In the genomic region with DNA sequence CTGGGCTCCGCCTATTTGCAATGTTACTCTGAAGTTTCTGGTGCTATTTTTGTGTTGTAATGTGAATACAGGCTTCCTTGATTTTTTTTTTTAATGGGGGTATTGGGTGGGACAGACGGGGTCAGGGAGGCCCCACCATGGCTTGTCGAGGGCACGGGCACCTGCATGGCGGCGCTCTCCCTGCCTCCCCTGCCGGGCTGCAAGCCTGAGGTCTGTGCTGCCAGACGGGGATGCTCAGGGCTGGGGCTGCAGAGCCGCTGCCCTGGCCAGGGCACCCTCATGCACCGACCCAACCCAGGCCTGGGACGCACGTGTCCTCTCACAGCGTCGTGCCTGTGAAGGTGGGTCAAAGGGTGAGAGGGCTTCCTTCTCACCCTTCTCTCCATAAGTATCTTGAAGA, we compare ENCODE assay signal across 17 cellular contexts. TPM values are rescaled to one million over a fixed set of nuclear protein-coding genes. Genes with fewer than 3 reads are reported as not detected.
A peak's percentile ranks its signal among the peaks of the same experiment; 100 is the strongest.
DNase-seq lines count a peak whose midpoint lies in the region; ATAC-seq and TF ChIP-seq lines count a peak whose summit lies in the region.
"Had no signal": no experiment of that assay in that cellular context is flagged by ENCODE, and none has a peak within 500 bp of the region (broad histone marks: within the 10 kb centered on the region; RNA-seq: fewer than 3 reads in every experiment).

No MANE protein-coding gene starts in this region.

- H3K14ac ChIP-seq in IMR-90 (replicated peaks; ENCODE audit: low read depth, low read length): no peak overlapping the region
- H3K14ac ChIP-seq in neuronal stem cell (ENCODE audit: low read length): no peak overlapping the region

- no peak overlapping the region for H3K27ac ChIP-seq in mammary epithelial cell (ENCODE audit: insufficient read depth, low read depth, low read length)
- no peak overlapping the region for H3K27ac ChIP-seq in IMR-90 (ENCODE audit: insufficient read depth, low read length)
- no peak overlapping the region for H3K27ac ChIP-seq in neuronal stem cell (replicated peaks; ENCODE audit: low read length)
- H3K27ac ChIP-seq: 22Rv1; BLaER1 treated with 17β-estradiol and CSF1 and Interleukin-3, amounts not matched to agents 10 nM and 100 nM; C4-2B had no signal

- WGBS in mammary epithelial cell (ENCODE audit: low coverage, missing lambda C conversion rate): 92% methylated on average over 13 of the region's 14 CpGs
- 0% methylated on average over 1 of the region's 14 CpGs; no CpG with 5 or more reads in 1 of the 2 experiments for WGBS in IMR-90 (ENCODE audit: extremely low coverage in 2 of 2, insufficient read length in 1 of 2), 2 experiments
- WGBS in neuronal stem cell (ENCODE audit: extremely low coverage in 2 of 2, insufficient read length in 2 of 2, insufficient replicate concordance in 1 of 2), 2 donors: no CpG with 5 or more reads among the region's 14 CpGs

- no peak for TF ChIP-seq POLR2A in IMR-90 (IDR thresholded peaks at IDR 0.05; ENCODE audit: low read depth, low read length)

- H3K4me3 ChIP-seq in mammary epithelial cell (replicated peaks in 1 of 3; ENCODE audit: insufficient read depth in 1 of 3, low read depth in 2 of 3, low read length in 3 of 3) (no peak overlapping the region), IMR-90 (ENCODE audit: insufficient read depth, low read depth, low read length) (no peak overlapping the region), neuronal stem cell (ENCODE audit: low read length in 2 of 2) (no peak overlapping the region)
- H3K4me3 ChIP-seq: A549; BLaER1 treated with 17β-estradiol and CSF1 and Interleukin-3, amounts not matched to agents 10 nM and 100 nM had no signal

- H3K79me2 ChIP-seq in mammary epithelial cell (ENCODE audit: insufficient read depth, low read length): no peaks in the 10 kb centered on the region

- H4K20me1 ChIP-seq in mammary epithelial cell (ENCODE audit: insufficient read depth, low read length): peaks cover 8% of the 10 kb centered on the region
- H4K20me1 ChIP-seq in IMR-90 (ENCODE audit: insufficient read depth, low read length): peaks cover 61% of the 10 kb centered on the region

- H2AFZ ChIP-seq in mammary epithelial cell (ENCODE audit: low read depth, low read length) (no peak overlapping the region), IMR-90 (replicated peaks; ENCODE audit: low read length, poor library complexity) (no peak overlapping the region), neuronal stem cell (ENCODE audit: low read length) (no peak overlapping the region)

- no peak overlapping the region for H3K4me3 Mint-ChIP-seq in MCF 10A (ENCODE audit: unreplicated experiment)
- H3K4me3 Mint-ChIP-seq: B cell; CD4-positive, alpha-beta T cell; CD8-positive, alpha-beta T cell had no signal

- dilution Hi-C loops in mammary epithelial cell (cut with HindIII; ENCODE audit: low sequenced_read_pairs) (no loop called here), IMR-90 (cut with HindIII; ENCODE audit: low sequenced_read_pairs, unreplicated experiment) (no loop called here)

- H2BK20ac ChIP-seq in IMR-90 (ENCODE audit: low read depth, low read length): no peak overlapping the region

- H3K9ac ChIP-seq in mammary epithelial cell (ENCODE audit: insufficient read depth, low read length) (no peak overlapping the region), IMR-90 (ENCODE audit: low read depth, low read length) (no peak overlapping the region), neuronal stem cell (ENCODE audit: low read depth, low read length, poor library complexity) (no peak overlapping the region)

- H3K4me1 Mint-ChIP-seq in MCF 10A (ENCODE audit: insufficient read depth, unreplicated experiment): no peaks in the 10 kb centered on the region

- H4K8ac ChIP-seq in IMR-90 (ENCODE audit: low read depth in 2 of 2, low read length in 2 of 2) (no peak overlapping the region), neuronal stem cell (ENCODE audit: low read depth, low read length) (no peak overlapping the region)

- BruUV-seq in MCF 10A (replicated peaks; lab: Mats Ljungman, UMichigan) (no TSS peak), mammary epithelial cell (replicated peaks; lab: Mats Ljungman, UMichigan) (no TSS peak), IMR-90 (replicated peaks; lab: Mats Ljungman, UMichigan) (TSS peak; percentile 29)

- H3K79me1 ChIP-seq in IMR-90 (ENCODE audit: low read depth in 1 of 2, low read length in 2 of 2) (peaks cover 4 to 21% of the 10 kb centered on the region in 2 experiments; a peak in 3 of 4 replicates), neuronal stem cell (ENCODE audit: low read depth, low read length) (peaks cover 7% of the 10 kb centered on the region)

- H3K9me3 Mint-ChIP-seq in MCF 10A (ENCODE audit: unreplicated experiment): no peaks in the 10 kb centered on the region
- H3K9me3 Mint-ChIP-seq: CD4-positive, alpha-beta T cell; CD8-positive, alpha-beta T cell had no signal

- H3K4me2 ChIP-seq in mammary epithelial cell (ENCODE audit: insufficient read depth, low read depth, low read length): no peak overlapping the region
- H3K4me2 ChIP-seq in IMR-90 (ENCODE audit: low read depth, low read length): no peak overlapping the region
- H3K4me2 ChIP-seq in neuronal stem cell (ENCODE audit: insufficient read depth, low read length, poor library complexity, severe bottlenecking): no peak overlapping the region
- H3K4me2 ChIP-seq: A549 had no signal

- DNase-seq in MCF 10A (ENCODE audit: unreplicated experiment) (no peak), mammary epithelial cell (no peak), IMR-90 (no peak), neuronal stem cell (ENCODE audit: low spot score) (no peak)
- DNase-seq: AML-193; Caco-2; Calu3; CD4-positive, alpha-beta T cell; CD8-positive, alpha-beta T cell; DMS79 treated with DMSO at 0.1 percent for 48 hours; GF-D8 had no signal

- H2AK5ac ChIP-seq in IMR-90 (ENCODE audit: low read depth, low read length) (peak overlapping the region; percentile 63; the same call in 1 of the 2 replicates), neuronal stem cell (ENCODE audit: low read depth, low read length) (no peak overlapping the region)

- H2BK120ac ChIP-seq in IMR-90 (ENCODE audit: low read depth, low read length): no peak overlapping the region
- H2BK120ac ChIP-seq in neuronal stem cell (ENCODE audit: low read depth, low read length): no peak overlapping the region

- no peak overlapping the region; the same call in 1 of the 2 replicates for H4K5ac ChIP-seq in IMR-90 (ENCODE audit: low read depth, low read length)

- H3K56ac ChIP-seq in IMR-90 (ENCODE audit: extremely low read depth, insufficient read depth, low read length): no peak overlapping the region

- in situ Hi-C loops in mammary epithelial cell (cut with MboI; ENCODE audit: low sequenced_read_pairs in 2 of 2) (loop anchor here in 1 of 2 donors (25.0 kb wide), 1 partner anchor 253 kb away; no protein-coding TSS in a partner anchor), IMR-90 (cut with MboI; ENCODE audit: low sequenced_read_pairs) (no loop called here)

- H2BK12ac ChIP-seq in neuronal stem cell (ENCODE audit: low read length): peak overlapping the region; percentile 90

- no peak overlapping the region for H2AK9ac ChIP-seq in IMR-90 (replicated peaks; ENCODE audit: low read depth, low read length, poor library complexity)

- H3K9me3 ChIP-seq in mammary epithelial cell (replicated peaks; ENCODE audit: insufficient read depth, low read length): no peaks in the 10 kb centered on the region
- no peaks in the 10 kb centered on the region for H3K9me3 ChIP-seq in IMR-90 (ENCODE audit: control insufficient read depth, insufficient read depth, low read length)
- no peaks in the 10 kb centered on the region for H3K9me3 ChIP-seq in neuronal stem cell (replicated peaks in 1 of 2; ENCODE audit: control insufficient read depth in 2 of 2, insufficient read depth in 1 of 2, low read depth in 1 of 2, low read length in 2 of 2)
- H3K9me3 ChIP-seq: A549; BLaER1 treated with 17β-estradiol and CSF1 and Interleukin-3, amounts not matched to agents 10 nM and 100 nM; Caco-2 had no signal

- H4K91ac ChIP-seq in IMR-90 (ENCODE audit: insufficient read depth, low read depth, low read length) (no peak overlapping the region), neuronal stem cell (ENCODE audit: low read depth, low read length, poor library complexity) (no peak overlapping the region)

- peaks cover 11% of the 10 kb centered on the region for H3K27me3 Mint-ChIP-seq in MCF 10A (ENCODE audit: insufficient read depth, unreplicated experiment)
- H3K27me3 Mint-ChIP-seq: B cell; CD4-positive, alpha-beta T cell had no signal

- intact Hi-C loops in MCF 10A (cut with micrococcal nuclease): no loop called here
- intact Hi-C loops in mammary epithelial cell (cut with micrococcal nuclease): loop anchor here (5.0 kb wide), 1 partner anchor 732 kb away; a partner anchor contains a TSS
- intact Hi-C loops in IMR-90 (cut with micrococcal nuclease): no loop called here

- H3K18ac ChIP-seq in IMR-90 (ENCODE audit: low read depth, low read length): no peak overlapping the region
- H3K18ac ChIP-seq in neuronal stem cell (ENCODE audit: low read length): no peak overlapping the region

- TF ChIP-seq RAD21 in IMR-90 (IDR thresholded peaks at IDR 0.05; ENCODE audit: low read length): no peak

- H3K36me3 Mint-ChIP-seq in MCF 10A (ENCODE audit: insufficient read depth, unreplicated experiment): no peaks in the 10 kb centered on the region
- H3K36me3 Mint-ChIP-seq: CD8-positive, alpha-beta T cell had no signal

- no peak for ATAC-seq in IMR-90 (ENCODE audit: low read depth)
- ATAC-seq in HG03139 (IDR thresholded peaks at IDR 0.05; ENCODE audit: unreplicated experiment): no peak
- ATAC-seq: A549; CD8-positive, alpha-beta T cell had no signal

- H2BK5ac ChIP-seq in IMR-90 (ENCODE audit: low read depth, low read length, poor library complexity, severe bottlenecking) (no peak overlapping the region), neuronal stem cell (ENCODE audit: low read length) (no peak overlapping the region)

- no peaks in the 10 kb centered on the region for H3K27me3 ChIP-seq in mammary epithelial cell (ENCODE audit: insufficient read depth, low read length)
- no peaks in the 10 kb centered on the region for H3K27me3 ChIP-seq in IMR-90 (ENCODE audit: control insufficient read depth, insufficient read depth, low read length)
- H3K27me3 ChIP-seq in neuronal stem cell (ENCODE audit: control insufficient read depth in 3 of 3, insufficient read depth in 3 of 3, low read depth in 1 of 3, low read length in 3 of 3): peaks cover 0 to 54% (median 0%) of the 10 kb centered on the region in 3 experiments
- H3K27me3 ChIP-seq: BLaER1 treated with 17β-estradiol and CSF1 and Interleukin-3, amounts not matched to agents 10 nM and 100 nM had no signal

- TF ChIP-seq CTCF in MCF 10A (IDR thresholded peaks at IDR 0.05; ENCODE audit: unreplicated experiment): no peak
- TF ChIP-seq CTCF in mammary epithelial cell (conservative IDR thresholded peaks at IDR 0.05 in 1 of 2, IDR thresholded peaks at IDR 0.05 in 1 of 2; ENCODE audit: extremely low read depth in 1 of 2, insufficient read depth in 1 of 2, low read depth in 1 of 2, low read length in 2 of 2): no peak
- no peak for TF ChIP-seq CTCF in IMR-90 (conservative IDR thresholded peaks at IDR 0.05; ENCODE audit: low read depth, low read length)

- H3K9me1 ChIP-seq in IMR-90 (ENCODE audit: insufficient read depth, low read length): peaks cover 2% of the 10 kb centered on the region; the same call in 1 of the 2 replicates

- H3K4ac ChIP-seq in IMR-90 (ENCODE audit: low read depth, low read length) (no peak overlapping the region), neuronal stem cell (ENCODE audit: low read length) (no peak overlapping the region)

- H3K4me1 ChIP-seq in mammary epithelial cell (ENCODE audit: insufficient read depth, low read length): peaks cover 7% of the 10 kb centered on the region
- peaks cover 6% of the 10 kb centered on the region for H3K4me1 ChIP-seq in IMR-90 (ENCODE audit: control insufficient read depth, insufficient read depth, low read length)
- peaks cover 0 to 7% of the 10 kb centered on the region in 2 donors for H3K4me1 ChIP-seq in neuronal stem cell (ENCODE audit: control insufficient read depth in 2 of 2, insufficient read depth in 1 of 2, low read depth in 1 of 2, low read length in 2 of 2)

- peak overlapping the region; percentile 31 for H3K27ac Mint-ChIP-seq in MCF 10A (ENCODE audit: low read depth, unreplicated experiment)
- H3K27ac Mint-ChIP-seq: B cell; CD4-positive, alpha-beta T cell; CD8-positive, alpha-beta T cell had no signal

- H3K36me3 ChIP-seq in mammary epithelial cell (ENCODE audit: insufficient read depth, low read length) (no peaks in the 10 kb centered on the region), IMR-90 (ENCODE audit: control insufficient read depth, insufficient read depth, low read length) (peaks cover 36% of the 10 kb centered on the region; the same call in 1 of the 2 replicates), neuronal stem cell (replicated peaks in 1 of 2; ENCODE audit: control insufficient read depth in 2 of 2, insufficient read depth in 2 of 2, low read length in 2 of 2) (no peaks in the 10 kb centered on the region)

- CTCF ChIA-PET in MCF 10A (lab: Yijun Ruan, JAX) (interaction anchor here (0.7 to 3.4 kb wide), 2 partner anchors 244 to 661 kb away, joined by 3 to 26 read pairs; no protein-coding TSS in a partner anchor), mammary epithelial cell (lab: Charles Lee; ENCODE audit: low non-redundant PET) (no interaction called here), IMR-90 (lab: Yijun Ruan, JAX) (no interaction called here)

- H3K23ac ChIP-seq in IMR-90 (ENCODE audit: low read depth, low read length) (no peak overlapping the region), neuronal stem cell (ENCODE audit: low read depth, low read length, poor library complexity) (no peak overlapping the region)

- POLR2A ChIA-PET in MCF 10A (lab: Yijun Ruan, JAX) (interaction anchor here (0.7 kb wide), 1 partner anchor 323 kb away, joined by 4 read pairs; no protein-coding TSS in a partner anchor), IMR-90 (lab: Charles Lee; ENCODE audit: unreplicated experiment) (no interaction called here)

- H2BK15ac ChIP-seq in IMR-90 (ENCODE audit: low read depth, low read length) (no peak overlapping the region), neuronal stem cell (ENCODE audit: low read length) (no peak overlapping the region)

RNA-seq across cellular contexts. Expression of a gene that starts 13.0 kb away (rescaled TPM):
- total RNA-seq in MCF 10A (2022): 5.0 and 6.2 TPM in 2 replicates
- 10 to 100 TPM in 1 of 2 donors, 1 to 10 TPM in 1; 2.0 to 14.1 TPM for total RNA-seq in mammary epithelial cell
- 0.90 TPM for polyA plus RNA-seq in mammary epithelial cell
- 0.21 TPM for polyA minus RNA-seq in mammary epithelial cell
- 0.28 and 0.36 TPM in 2 replicates for total RNA-seq in IMR-90 (2012; rRNA removed)
- polyA plus RNA-seq in IMR-90 (2012; rRNA removed): 1.1 and 1.8 TPM in 2 replicates
- polyA plus RNA-seq in IMR-90 (2012; cell fraction: cytosol; rRNA removed): 1.2 and 2.4 TPM in 2 replicates
- polyA plus RNA-seq in IMR-90 (2012; cell fraction: nucleus; rRNA removed; ENCODE audit: low replicate concordance): 4.0 and 9.2 TPM in 2 replicates
- 3.8 TPM for polyA plus RNA-seq in neuronal stem cell (2013, experiment 1 of 2)
- 4.0 TPM for polyA plus RNA-seq in neuronal stem cell (2013, experiment 2 of 2)

RNA-seq across cellular contexts. Expression of a gene that starts 57.4 kb away (rescaled TPM):
- not detected in 2 replicates for total RNA-seq in MCF 10A (2022)
- total RNA-seq in mammary epithelial cell: 1 to 10 TPM in 1 of 2 donors, under 1 TPM in 1; 0.14 to 3.2 TPM
- 0.05 TPM for polyA plus RNA-seq in mammary epithelial cell
- 0.05 TPM for polyA minus RNA-seq in mammary epithelial cell
- total RNA-seq in IMR-90 (2012; rRNA removed): 1.1 and 1.4 TPM in 2 replicates
- polyA plus RNA-seq in IMR-90 (2012; rRNA removed): 13.3 and 16.4 TPM in 2 replicates
- polyA plus RNA-seq in IMR-90 (2012; cell fraction: cytosol; rRNA removed): 5.1 and 8.8 TPM in 2 replicates
- 32.3 and 70.4 TPM in 2 replicates for polyA plus RNA-seq in IMR-90 (2012; cell fraction: nucleus; rRNA removed; ENCODE audit: low replicate concordance)
- 0.26 TPM for polyA plus RNA-seq in neuronal stem cell (2013, experiment 1 of 2)
- 0.29 TPM for polyA plus RNA-seq in neuronal stem cell (2013, experiment 2 of 2)
